21 cellular contexts compared by ENCODE assay signal in genomic region chr14:88727057-88727456, GRCh38.
"Had no signal": no experiment of that assay in that cellular context is flagged by ENCODE, and none has a peak within 500 bp of the region (broad histone marks: within the 10 kb centered on the region; RNA-seq: fewer than 3 reads in every experiment).

No MANE protein-coding gene starts in this region.

- H3K36me3 ChIP-seq: SJCRH30 had no signal

- H3K27ac Mint-ChIP-seq: IgD-negative memory B cell had no signal

- H3K9me3 ChIP-seq: SJCRH30 had no signal

- H3K4me3 ChIP-seq: SJCRH30 had no signal

- H3K27ac ChIP-seq: SJCRH30 had no signal

- FAIRE-seq: HepG2 had no signal

- ATAC-seq: HepG2, Panc1, Right ventricle myocardium inferior, SK-N-SH treated with all-trans-retinoic acid at 6 μM for 48 hours had no signal

- H3K27me3 Mint-ChIP-seq: IgD-negative memory B cell had no signal

- DNase-seq: KBM-7, NCI-H1092 treated with DMSO at 0.1 percent for 48 hours, NCI-H1436, NCI-H187, NCI-H2029, NCI-H2081 treated with DMSO at 0.1 percent for 48 hours, NCI-H2171, NCI-H226, NCI-H446, NCI-H510A, NCI-H524 treated with DMSO at 0.1 percent for 48 hours, NCI-H69, NCI-H774, SHP77 treated with DMSO at 0.1 percent for 48 hours, SJCRH30, T-helper 1 cell had no signal

- H3K4me1 ChIP-seq: SJCRH30 had no signal

- H3K4me1 Mint-ChIP-seq: IgD-negative memory B cell had no signal

- H3K4me3 Mint-ChIP-seq: IgD-negative memory B cell had no signal
